39 cellular contexts compared by ENCODE assay signal in genomic region chr3:133722935-133723334, GRCh38. TPM values are rescaled to one million over a fixed set of nuclear protein-coding genes. Genes with fewer than 3 reads are reported as not detected.
"Had no signal": no experiment of that assay in that cellular context is flagged by ENCODE, and none has a peak within 500 bp of the region (broad histone marks: within the 10 kb centered on the region; RNA-seq: fewer than 3 reads in every experiment).

No MANE protein-coding gene starts in this region.

- H3K36me3 Mint-ChIP-seq: activated naive CD4-positive, alpha-beta T cell treated with anti-CD3 and anti-CD28 coated beads, Interleukin-2, amount 10 ng/mL, durations not matched to agents 7 days and 5 days; activated naive CD8-positive, alpha-beta T cell treated with anti-CD3 and anti-CD28 coated beads, Interleukin-2, amount 10 ng/mL, durations not matched to agents 7 days and 5 days had no signal

- H3K36me3 ChIP-seq: adrenal gland, ascending aorta, brain microvascular endothelial cell, breast epithelium, cardiac muscle cell had no signal

- H3K4me3 Mint-ChIP-seq: activated naive CD4-positive, alpha-beta T cell treated with anti-CD3 and anti-CD28 coated beads for 36 hours; activated naive CD4-positive, alpha-beta T cell treated with anti-CD3 and anti-CD28 coated beads, Interleukin-2, amount 10 ng/mL, durations not matched to agents 7 days and 5 days; activated naive CD4-positive, alpha-beta T cell treated with anti-CD3 and anti-CD28 coated beads, Interleukin-2, amount 50 U/mL, for 24 hours; activated naive CD8-positive, alpha-beta T cell; activated naive CD8-positive, alpha-beta T cell treated with anti-CD3 and anti-CD28 coated beads for 36 hours; activated naive CD8-positive, alpha-beta T cell treated with anti-CD3 and anti-CD28 coated beads, Interleukin-2, amount 10 ng/mL, durations not matched to agents 7 days and 5 days; activated naive CD8-positive, alpha-beta T cell treated with anti-CD3 and anti-CD28 coated beads, Interleukin-2, amount 50 U/mL, for 24 hours; activated T-cell treated with anti-CD3 and anti-CD28 coated beads, Interleukin-2, amount 50 U/mL, for 24 hours; activated T-cell treated with anti-CD3 and anti-CD28 coated beads, Interleukin-2, amount 50 U/mL, for 4 hours; activated T-cell treated with anti-CD3 and anti-CD28 coated beads, Interleukin-2, amount 50 U/mL, for 72 hours; activated T-helper 1 cell treated with anti-CD3 and anti-CD28 coated beads, Interleukin-12 subunit alpha, Interleukin-12 subunit beta, Interleukin-2, Interleukin-4 antibody, amounts not matched to agents 30 ng/mL and 10 ng/mL and 1 ng/mL, durations not matched to agents 14 hours and 24 hours and 36 hours; activated T-helper 17 cell treated with anti-CD3 and anti-CD28 coated beads, Interleukin-2, amount 50 U/mL, for 72 hours; brain; central memory CD8-positive, alpha-beta T cell had no signal

- H3K4me1 ChIP-seq: adrenal gland, ascending aorta, body of pancreas, breast epithelium had no signal

- DNase-seq: activated effector memory CD4-positive, alpha-beta T cell treated with anti-CD3 and anti-CD28 coated beads, Interleukin-2, amount 50 U/mL, for 16 hours; activated effector memory CD4-positive, alpha-beta T cell treated with Interleukin-2 at 50 U/mL for 16 hours; activated gamma-delta T cell; activated gamma-delta T cell treated with Interleukin-2 at 50 U/mL for 16 hours; activated naive CD4-positive, alpha-beta T cell; activated naive CD4-positive, alpha-beta T cell treated with anti-CD3 and anti-CD28 coated beads for 36 hours; activated naive CD4-positive, alpha-beta T cell treated with anti-CD3 and anti-CD28 coated beads, Interleukin-2, amount 10 ng/mL, durations not matched to agents 7 days and 5 days; activated naive CD4-positive, alpha-beta T cell treated with anti-CD3 and anti-CD28 coated beads, Interleukin-2, amount 50 U/mL, for 16 hours; activated naive CD4-positive, alpha-beta T cell treated with Interleukin-2 at 50 U/mL for 16 hours; activated naive CD8-positive, alpha-beta T cell treated with anti-CD3 and anti-CD28 coated beads for 36 hours; activated naive CD8-positive, alpha-beta T cell treated with anti-CD3 and anti-CD28 coated beads, Interleukin-2, amount 10 ng/mL, durations not matched to agents 7 days and 5 days; activated naive CD8-positive, alpha-beta T cell treated with anti-CD3 and anti-CD28 coated beads, Interleukin-2, amount 50 U/mL, for 24 hours; activated T-cell treated with anti-CD3 and anti-CD28 coated beads, Interleukin-2, amount 50 U/mL, for 24 hours; activated T-cell treated with anti-CD3 and anti-CD28 coated beads, Interleukin-2, amount 50 U/mL, for 4 hours; activated T-cell treated with anti-CD3 and anti-CD28 coated beads, Interleukin-2, amount 50 U/mL, for 48 hours; activated T-cell treated with anti-CD3 and anti-CD28 coated beads, Interleukin-2, amount 50 U/mL, for 72 hours; adrenal gland; amniotic stem cell; amygdala; anterior cingulate cortex; aorta; body of pancreas; brain microvascular endothelial cell; caudate nucleus; central memory CD4-positive, alpha-beta T cell; cerebellar nuclear complex had no signal

- H3K27ac Mint-ChIP-seq: activated naive CD4-positive, alpha-beta T cell treated with anti-CD3 and anti-CD28 coated beads for 36 hours; activated naive CD4-positive, alpha-beta T cell treated with anti-CD3 and anti-CD28 coated beads, Interleukin-2, amount 10 ng/mL, durations not matched to agents 7 days and 5 days; activated naive CD4-positive, alpha-beta T cell treated with anti-CD3 and anti-CD28 coated beads, Interleukin-2, amount 50 U/mL, for 24 hours; activated naive CD4-positive, alpha-beta T cell treated with anti-CD3 and anti-CD28 coated beads, Interleukin-2, amount 50 U/mL, for 72 hours; activated naive CD8-positive, alpha-beta T cell; activated naive CD8-positive, alpha-beta T cell treated with anti-CD3 and anti-CD28 coated beads for 36 hours; activated naive CD8-positive, alpha-beta T cell treated with anti-CD3 and anti-CD28 coated beads, Interleukin-2, amount 10 ng/mL, durations not matched to agents 7 days and 5 days; activated naive CD8-positive, alpha-beta T cell treated with anti-CD3 and anti-CD28 coated beads, Interleukin-2, amount 50 U/mL, for 24 hours; activated T-cell treated with anti-CD3 and anti-CD28 coated beads, Interleukin-2, amount 50 U/mL, for 24 hours; activated T-cell treated with anti-CD3 and anti-CD28 coated beads, Interleukin-2, amount 50 U/mL, for 72 hours; activated T-helper 1 cell treated with anti-CD3 and anti-CD28 coated beads, Interleukin-12 subunit alpha, Interleukin-12 subunit beta, Interleukin-2, Interleukin-4 antibody, amounts not matched to agents 30 ng/mL and 10 ng/mL and 1 ng/mL, durations not matched to agents 14 hours and 24 hours and 36 hours; activated T-helper 17 cell treated with anti-CD3 and anti-CD28 coated beads, Interleukin-2, amount 50 U/mL, for 72 hours; activated T-helper 2 cell treated with anti-CD3 and anti-CD28 coated beads, Interferon-gamma antibody, Interleukin-2, Interleukin-4, amounts not matched to agents 10 μg/mL and 5 μg/mL and 100 μg/mL, durations not matched to agents 14 hours and 24 hours and 36 hours; brain had no signal

- H3K27ac ChIP-seq: adrenal gland, ascending aorta, body of pancreas, brain microvascular endothelial cell, breast epithelium, cardiac muscle cell had no signal

- ATAC-seq: activated naive CD4-positive, alpha-beta T cell treated with anti-CD3 and anti-CD28 coated beads, Interleukin-2, amount 50 U/mL, for 72 hours; activated naive CD8-positive, alpha-beta T cell treated with anti-CD3 and anti-CD28 coated beads, Interleukin-2, amount 50 U/mL, for 24 hours; activated T-cell treated with anti-CD3 and anti-CD28 coated beads, Interleukin-2, amount 50 U/mL, for 4 hours; activated T-cell treated with anti-CD3 and anti-CD28 coated beads, Interleukin-2, amount 50 U/mL, for 72 hours; activated T-helper 17 cell treated with anti-CD3 and anti-CD28 coated beads, Interleukin-2, amount 50 U/mL, for 72 hours; body of pancreas had no signal

- H3K9me3 ChIP-seq: body of pancreas had no signal

- H3K27me3 ChIP-seq: adrenal gland, ascending aorta, body of pancreas, brain microvascular endothelial cell, breast epithelium, cardiac muscle cell had no signal

- H3K27me3 Mint-ChIP-seq: brain had no signal

- H3K4me1 Mint-ChIP-seq: activated naive CD4-positive, alpha-beta T cell treated with anti-CD3 and anti-CD28 coated beads, Interleukin-2, amount 10 ng/mL, durations not matched to agents 7 days and 5 days; activated naive CD4-positive, alpha-beta T cell treated with anti-CD3 and anti-CD28 coated beads, Interleukin-2, amount 50 U/mL, for 24 hours; activated naive CD8-positive, alpha-beta T cell treated with anti-CD3 and anti-CD28 coated beads for 36 hours; activated naive CD8-positive, alpha-beta T cell treated with anti-CD3 and anti-CD28 coated beads, Interleukin-2, amount 10 ng/mL, durations not matched to agents 7 days and 5 days; activated naive CD8-positive, alpha-beta T cell treated with anti-CD3 and anti-CD28 coated beads, Interleukin-2, amount 50 U/mL, for 24 hours; activated T-helper 17 cell treated with anti-CD3 and anti-CD28 coated beads, Interleukin-2, amount 50 U/mL, for 72 hours; brain; central memory CD8-positive, alpha-beta T cell had no signal

- H3K4me3 ChIP-seq: adrenal gland, ascending aorta, body of pancreas, breast epithelium, cardiac muscle cell had no signal

- FAIRE-seq: bronchial epithelial cell, colon had no signal

RNA-seq across cellular contexts. Expression of gene TF, which starts 23.3 kb away (rescaled TPM):
- total RNA-seq: activated T-helper 1 cell treated with anti-CD3 and anti-CD28 coated beads, Interleukin-12 subunit alpha, Interleukin-12 subunit beta, Interleukin-2, Interleukin-4 antibody, amounts not matched to agents 30 ng/mL and 10 ng/mL and 1 ng/mL, durations not matched to agents 14 hours and 24 hours and 36 hours had no signal
